36 cellular contexts compared by ENCODE assay signal in the genomic region with DNA sequence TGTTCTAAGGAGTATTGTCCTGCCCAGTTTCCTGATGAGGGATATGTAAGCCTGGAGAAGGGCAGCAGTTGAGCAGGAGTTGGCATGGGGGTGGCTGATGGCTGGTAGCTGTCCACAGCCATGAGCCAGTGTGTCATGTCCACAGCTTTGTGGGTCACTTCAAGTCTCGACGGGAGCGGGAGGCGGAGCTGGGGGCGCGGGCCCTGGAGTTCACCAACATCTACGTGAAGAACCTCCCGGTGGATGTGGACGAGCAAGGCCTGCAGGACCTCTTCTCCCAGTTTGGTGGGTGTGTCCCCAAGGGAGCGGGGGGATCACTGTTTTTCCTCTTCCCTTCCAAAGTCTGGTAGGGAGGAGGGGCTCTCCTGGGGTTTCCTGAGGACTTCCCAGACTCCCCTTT.
"Had no signal": no experiment of that assay in that cellular context is flagged by ENCODE, and none has a peak within 500 bp of the region (broad histone marks: within the 10 kb centered on the region; RNA-seq: fewer than 3 reads in every experiment).

No MANE protein-coding gene starts in this region.

- H3K4me1 ChIP-seq: adrenal gland, body of pancreas, esophagus muscularis mucosa, gastroesophageal sphincter, heart right ventricle had no signal

- H3K9me3 ChIP-seq: adrenal gland, body of pancreas, esophagus muscularis mucosa, gastroesophageal sphincter, heart right ventricle had no signal

- ATAC-seq: activated CD4-positive, CD25-positive, alpha-beta regulatory T cell treated with anti-CD3 and anti-CD28 coated beads, Interleukin-2, amount 50 U/mL, for 24 hours; activated CD8-positive, alpha-beta memory T cell treated with anti-CD3 and anti-CD28 coated beads, Interleukin-2, amount 10 ng/mL, durations not matched to agents 7 days and 5 days; activated CD8-positive, alpha-beta T cell treated with anti-CD3 and anti-CD28 coated beads for 36 hours; activated naive CD8-positive, alpha-beta T cell treated with anti-CD3 and anti-CD28 coated beads, Interleukin-2, amount 50 U/mL, for 24 hours; activated T-cell treated with anti-CD3 and anti-CD28 coated beads, Interleukin-2, amount 50 U/mL, for 4 hours; body of pancreas; effector memory CD8-positive, alpha-beta T cell; gastroesophageal sphincter; heart right ventricle; T-cell had no signal

- H3K27me3 Mint-ChIP-seq: activated B cell treated with CpG ODN at 0.5 μM for 24 hours; activated CD8-positive, alpha-beta memory T cell treated with anti-CD3 and anti-CD28 coated beads, Interleukin-2, amount 10 ng/mL, durations not matched to agents 7 days and 5 days; activated CD8-positive, alpha-beta T cell treated with anti-CD3 and anti-CD28 coated beads for 36 hours; activated naive CD4-positive, alpha-beta T cell treated with anti-CD3 and anti-CD28 coated beads, Interleukin-2, amount 50 U/mL, for 24 hours; activated naive CD8-positive, alpha-beta T cell treated with anti-CD3 and anti-CD28 coated beads for 36 hours; activated naive CD8-positive, alpha-beta T cell treated with anti-CD3 and anti-CD28 coated beads, Interleukin-2, amount 50 U/mL, for 24 hours; effector memory CD8-positive, alpha-beta T cell; T-cell had no signal

- H3K27ac Mint-ChIP-seq: activated B cell treated with CpG ODN at 0.5 μM for 24 hours; activated CD8-positive, alpha-beta memory T cell treated with anti-CD3 and anti-CD28 coated beads, Interleukin-2, amount 10 ng/mL, durations not matched to agents 7 days and 5 days; activated CD8-positive, alpha-beta T cell treated with anti-CD3 and anti-CD28 coated beads for 36 hours; activated naive CD4-positive, alpha-beta T cell treated with anti-CD3 and anti-CD28 coated beads for 36 hours; activated naive CD4-positive, alpha-beta T cell treated with anti-CD3 and anti-CD28 coated beads, Interleukin-2, amount 50 U/mL, for 24 hours; activated naive CD8-positive, alpha-beta T cell treated with anti-CD3 and anti-CD28 coated beads for 36 hours; activated naive CD8-positive, alpha-beta T cell treated with anti-CD3 and anti-CD28 coated beads, Interleukin-2, amount 50 U/mL, for 24 hours; activated T-helper 1 cell treated with anti-CD3 and anti-CD28 coated beads, Interleukin-12 subunit alpha, Interleukin-12 subunit beta, Interleukin-2, Interleukin-4 antibody, amounts not matched to agents 30 ng/mL and 10 ng/mL and 1 ng/mL, durations not matched to agents 14 hours and 24 hours and 36 hours; activated T-helper 2 cell treated with anti-CD3 and anti-CD28 coated beads, Interferon-gamma antibody, Interleukin-2, Interleukin-4, amounts not matched to agents 10 μg/mL and 5 μg/mL and 100 μg/mL, durations not matched to agents 14 hours and 24 hours and 36 hours; effector memory CD8-positive, alpha-beta T cell; T-cell; T-helper 1 cell treated with Interleukin-12 subunit alpha and Interleukin-12 subunit beta and Interleukin-4 antibody, amounts not matched to agents 30 μg/mL and 1 μg/mL, for 36 hours; T-helper 2 cell treated with Interferon-gamma antibody and Interleukin-4, amounts not matched to agents 5 μg/mL and 100 μg/mL, for 36 hours had no signal

- H3K4me3 ChIP-seq: adrenal gland, body of pancreas, esophagus muscularis mucosa, gastroesophageal sphincter, heart right ventricle, hepatocyte had no signal

- DNase-seq: activated B cell treated with CpG ODN at 0.5 μM for 24 hours; activated CD4-positive, alpha-beta T cell treated with anti-CD3 and anti-CD28 coated beads for 48 hours; activated CD8-positive, alpha-beta memory T cell treated with anti-CD3 and anti-CD28 coated beads, Interleukin-2, amount 10 ng/mL, durations not matched to agents 7 days and 5 days; activated CD8-positive, alpha-beta memory T cell treated with anti-CD3 and anti-CD28 coated beads, Interleukin-2, amount 50 U/mL, for 4 hours; activated CD8-positive, alpha-beta T cell treated with anti-CD3 and anti-CD28 coated beads for 36 hours; activated effector memory CD4-positive, alpha-beta T cell treated with anti-CD3 and anti-CD28 coated beads, Interleukin-2, amount 50 U/mL, for 16 hours; activated naive CD4-positive, alpha-beta T cell treated with anti-CD3 and anti-CD28 coated beads for 36 hours; activated naive CD8-positive, alpha-beta T cell treated with anti-CD3 and anti-CD28 coated beads for 36 hours; activated naive CD8-positive, alpha-beta T cell treated with anti-CD3 and anti-CD28 coated beads, Interleukin-2, amount 50 U/mL, for 24 hours; activated T-cell treated with anti-CD3 and anti-CD28 coated beads for 4 hours; activated T-cell treated with anti-CD3 and anti-CD28 coated beads, Interleukin-2, amount 50 U/mL, for 4 hours; amygdala; aorta; body of pancreas; caudate nucleus; cortex of kidney; dermis blood vessel endothelial cell; effector CD4-positive, alpha-beta T cell; effector memory CD8-positive, alpha-beta T cell; erythroblast; foreskin melanocyte; heart right ventricle; T-cell; T1000; WERI-Rb-1 had no signal

- H3K27ac ChIP-seq: adrenal gland, body of pancreas, esophagus muscularis mucosa, gastroesophageal sphincter, heart right ventricle, hepatocyte, WERI-Rb-1 had no signal

- H3K4me3 Mint-ChIP-seq: activated B cell treated with CpG ODN at 0.5 μM for 24 hours; activated CD8-positive, alpha-beta memory T cell treated with anti-CD3 and anti-CD28 coated beads, Interleukin-2, amount 10 ng/mL, durations not matched to agents 7 days and 5 days; activated CD8-positive, alpha-beta T cell treated with anti-CD3 and anti-CD28 coated beads for 36 hours; activated naive CD4-positive, alpha-beta T cell treated with anti-CD3 and anti-CD28 coated beads for 36 hours; activated naive CD4-positive, alpha-beta T cell treated with anti-CD3 and anti-CD28 coated beads, Interleukin-2, amount 50 U/mL, for 24 hours; activated naive CD8-positive, alpha-beta T cell treated with anti-CD3 and anti-CD28 coated beads for 36 hours; activated naive CD8-positive, alpha-beta T cell treated with anti-CD3 and anti-CD28 coated beads, Interleukin-2, amount 50 U/mL, for 24 hours; activated T-cell treated with anti-CD3 and anti-CD28 coated beads, Interleukin-2, amount 50 U/mL, for 4 hours; activated T-helper 1 cell treated with anti-CD3 and anti-CD28 coated beads, Interleukin-12 subunit alpha, Interleukin-12 subunit beta, Interleukin-2, Interleukin-4 antibody, amounts not matched to agents 30 ng/mL and 10 ng/mL and 1 ng/mL, durations not matched to agents 14 hours and 24 hours and 36 hours; effector memory CD8-positive, alpha-beta T cell; T-cell; T-helper 1 cell treated with Interleukin-12 subunit alpha and Interleukin-12 subunit beta and Interleukin-4 antibody, amounts not matched to agents 30 μg/mL and 1 μg/mL, for 36 hours; T-helper 2 cell treated with Interferon-gamma antibody and Interleukin-4, amounts not matched to agents 5 μg/mL and 100 μg/mL, for 36 hours had no signal

- FAIRE-seq: colon had no signal

- H3K9me3 Mint-ChIP-seq: activated B cell treated with CpG ODN at 0.5 μM for 24 hours; activated CD8-positive, alpha-beta T cell treated with anti-CD3 and anti-CD28 coated beads for 36 hours; activated naive CD4-positive, alpha-beta T cell treated with anti-CD3 and anti-CD28 coated beads for 36 hours; activated naive CD4-positive, alpha-beta T cell treated with anti-CD3 and anti-CD28 coated beads, Interleukin-2, amount 50 U/mL, for 24 hours; activated naive CD8-positive, alpha-beta T cell treated with anti-CD3 and anti-CD28 coated beads for 36 hours; activated naive CD8-positive, alpha-beta T cell treated with anti-CD3 and anti-CD28 coated beads, Interleukin-2, amount 50 U/mL, for 24 hours; activated T-cell treated with anti-CD3 and anti-CD28 coated beads, Interleukin-2, amount 50 U/mL, for 4 hours; activated T-helper 1 cell treated with anti-CD3 and anti-CD28 coated beads, Interleukin-12 subunit alpha, Interleukin-12 subunit beta, Interleukin-2, Interleukin-4 antibody, amounts not matched to agents 30 ng/mL and 10 ng/mL and 1 ng/mL, durations not matched to agents 14 hours and 24 hours and 36 hours; activated T-helper 2 cell treated with anti-CD3 and anti-CD28 coated beads, Interferon-gamma antibody, Interleukin-2, Interleukin-4, amounts not matched to agents 10 μg/mL and 5 μg/mL and 100 μg/mL, durations not matched to agents 14 hours and 24 hours and 36 hours; effector memory CD8-positive, alpha-beta T cell; T-cell; T-helper 1 cell treated with Interleukin-12 subunit alpha and Interleukin-12 subunit beta and Interleukin-4 antibody, amounts not matched to agents 30 μg/mL and 1 μg/mL, for 36 hours; T-helper 2 cell treated with Interferon-gamma antibody and Interleukin-4, amounts not matched to agents 5 μg/mL and 100 μg/mL, for 36 hours had no signal

- H3K4me1 Mint-ChIP-seq: activated B cell treated with CpG ODN at 0.5 μM for 24 hours had no signal
